In genomic region chr21:38937844-38938243, GRCh38 we compare ENCODE assay signal across 1 cellular context.
TF ChIP-seq lines count a peak whose summit lies in the region.

No MANE protein-coding gene starts in this region.

TF ChIP-seq in neural cell, 6 proteins besides CTCF, POLR2A, EP300 and RAD21 (continued from another document):
- TF ChIP-seq EZH2 (IDR thresholded peaks at IDR 0.05; ENCODE audit: borderline replicate concordance, insufficient read depth, low read length, poor library complexity, severe bottlenecking) (no peak), POLR2AphosphoS5 (IDR thresholded peaks at IDR 0.05) (no peak)
